ENCODE assay signal across 15 cellular contexts in genomic region chr20:3671986-3672863, GRCh38. TPM values are rescaled to one million over a fixed set of nuclear protein-coding genes. Genes with fewer than 3 reads are reported as not detected.
DNase-seq lines count a peak whose midpoint lies in the region; ATAC-seq and TF ChIP-seq lines count a peak whose summit lies in the region.
"Had no signal": no experiment of that assay in that cellular context is flagged by ENCODE, and none has a peak within 500 bp of the region (broad histone marks: within the 10 kb centered on the region; RNA-seq: fewer than 3 reads in every experiment).

No MANE protein-coding gene starts in this region.

- peaks cover 15% of the 10 kb centered on the region for H3K4me1 Mint-ChIP-seq in T-helper 17 cell
- peaks cover 4% of the 10 kb centered on the region for H3K4me1 Mint-ChIP-seq in activated CD4-positive, alpha-beta memory T cell treated with anti-CD3 and anti-CD28 coated beads for 36 hours (ENCODE audit: low read depth)

- POLR2A ChIA-PET in activated CD4-positive, alpha-beta memory T cell treated with anti-CD3 and anti-CD28 coated beads for 36 hours (lab: Charles Lee): no interaction called here

- CTCF ChIA-PET in activated CD4-positive, alpha-beta memory T cell treated with anti-CD3 and anti-CD28 coated beads for 36 hours (lab: Charles Lee): interaction anchor here (0.6 to 2.9 kb wide), 6 partner anchors 26 to 413 kb away, joined by 3 to 7 read pairs (median 4); no protein-coding TSS in a partner anchor

- peak overlapping the region; percentile 65 for H3K4me3 Mint-ChIP-seq in T-helper 17 cell
- no peak overlapping the region for H3K4me3 Mint-ChIP-seq in activated CD4-positive, alpha-beta memory T cell treated with anti-CD3 and anti-CD28 coated beads for 36 hours

- H3K9me3 ChIP-seq in left ventricle myocardium inferior (replicated peaks) (no peaks in the 10 kb centered on the region), right atrium auricular region (no peaks in the 10 kb centered on the region), T-helper 17 cell (ENCODE audit: control insufficient read depth, low read length, poor library complexity, severe bottlenecking) (no peaks in the 10 kb centered on the region), thyroid gland (no peaks in the 10 kb centered on the region)
- H3K9me3 ChIP-seq: pancreas, SJSA1 had no signal

- no peaks in the 10 kb centered on the region for H3K9me3 Mint-ChIP-seq in activated CD4-positive, alpha-beta memory T cell treated with anti-CD3 and anti-CD28 coated beads for 36 hours

- intact Hi-C loops in left ventricle myocardium inferior (cut with micrococcal nuclease) (no loop called here), thyroid gland (cut with DNase I) (loop anchor here (10.0 kb wide), 1 partner anchor 413 kb away; no protein-coding TSS in a partner anchor)
- intact Hi-C loops in activated CD4-positive, alpha-beta memory T cell treated with anti-CD3 and anti-CD28 coated beads for 36 hours (cut with micrococcal nuclease): no loop called here

- H3K4me3 ChIP-seq in left ventricle myocardium inferior (peak overlapping the region; percentile 46), right atrium auricular region (peak overlapping the region in 1 of 2 donors; percentile 17), kidney epithelial cell (ENCODE audit: low read depth, low read length) (no peak overlapping the region), thyroid gland (replicated peaks in 1 of 3) (peak overlapping the region in 1 of 3 donors; percentile 4)
- H3K4me3 ChIP-seq: SJSA1 had no signal

- H3K27me3 Mint-ChIP-seq in T-helper 17 cell: peaks cover 58% of the 10 kb centered on the region
- H3K27me3 Mint-ChIP-seq in activated CD4-positive, alpha-beta memory T cell treated with anti-CD3 and anti-CD28 coated beads for 36 hours: peaks cover 43% of the 10 kb centered on the region

- ATAC-seq in T-helper 17 cell (no peak), GM18907 (IDR thresholded peaks at IDR 0.05; ENCODE audit: unreplicated experiment) (no peak)

- no peak for TF ChIP-seq POLR2A in thyroid gland (IDR thresholded peaks at IDR 0.05)

- no peak for DNase-seq in left ventricle myocardium inferior
- no peak for DNase-seq in right atrium auricular region (ENCODE audit: low spot score)
- no peak for DNase-seq in T-helper 17 cell
- no peak for DNase-seq in kidney epithelial cell (ENCODE audit: low read depth)
- peak; percentile 18 to 38 for DNase-seq in thyroid gland
- DNase-seq in activated CD4-positive, alpha-beta memory T cell treated with anti-CD3 and anti-CD28 coated beads for 36 hours: no peak
- no peak for DNase-seq in C1 segment of cervical spinal cord (lab: John Stamatoyannopoulos, UW)
- DNase-seq: AML-193, HCEC 1CT, midbrain, NCI-H187, pancreas had no signal

- no peak for TF ChIP-seq CTCF in left ventricle myocardium inferior (IDR thresholded peaks at IDR 0.05; ENCODE audit: borderline replicate concordance)
- no peak for TF ChIP-seq CTCF in right atrium auricular region (IDR thresholded peaks at IDR 0.05)
- peak; percentile 4 for TF ChIP-seq CTCF in kidney epithelial cell (IDR thresholded peaks at IDR 0.05; ENCODE audit: insufficient read depth, low read length, poor library complexity, severe bottlenecking)
- TF ChIP-seq CTCF in thyroid gland (IDR thresholded peaks at IDR 0.05): peak in 1 of 6 experiments; percentile 16

- H3K4me1 ChIP-seq in left ventricle myocardium inferior (peaks cover 23% of the 10 kb centered on the region), right atrium auricular region (peaks cover 0 to 14% of the 10 kb centered on the region in 2 donors), thyroid gland (peaks cover 5 to 8% of the 10 kb centered on the region in 2 donors)
- H3K4me1 ChIP-seq: pancreas had no signal

- H3K27ac ChIP-seq in left ventricle myocardium inferior (replicated peaks): no peak overlapping the region
- no peak overlapping the region for H3K27ac ChIP-seq in right atrium auricular region
- no peak overlapping the region for H3K27ac ChIP-seq in thyroid gland
- H3K27ac ChIP-seq: pancreas, SJSA1 had no signal

- H3K27ac Mint-ChIP-seq in T-helper 17 cell: no peak overlapping the region
- no peak overlapping the region for H3K27ac Mint-ChIP-seq in activated CD4-positive, alpha-beta memory T cell treated with anti-CD3 and anti-CD28 coated beads for 36 hours

- H3K36me3 ChIP-seq in left ventricle myocardium inferior: no peaks in the 10 kb centered on the region
- H3K36me3 ChIP-seq in right atrium auricular region: no peaks in the 10 kb centered on the region
- H3K36me3 ChIP-seq in kidney epithelial cell (ENCODE audit: control insufficient read depth, insufficient read depth, low read length): no peaks in the 10 kb centered on the region
- H3K36me3 ChIP-seq in thyroid gland: no peaks in the 10 kb centered on the region
- H3K36me3 ChIP-seq: pancreas, SJSA1 had no signal

- peaks cover 80% of the 10 kb centered on the region for H3K27me3 ChIP-seq in left ventricle myocardium inferior (ENCODE audit: low read depth)
- H3K27me3 ChIP-seq in right atrium auricular region: no peaks in the 10 kb centered on the region
- peaks cover 72% of the 10 kb centered on the region for H3K27me3 ChIP-seq in kidney epithelial cell (ENCODE audit: control insufficient read depth, insufficient read depth, low read length)
- no peaks in the 10 kb centered on the region for H3K27me3 ChIP-seq in thyroid gland

- peaks cover 8% of the 10 kb centered on the region for H3K36me3 Mint-ChIP-seq in T-helper 17 cell (ENCODE audit: low read depth)
- no peaks in the 10 kb centered on the region for H3K36me3 Mint-ChIP-seq in activated CD4-positive, alpha-beta memory T cell treated with anti-CD3 and anti-CD28 coated beads for 36 hours

- 41 to 50% methylated on average over 22 to 24 of the region's 55 CpGs for WGBS in thyroid gland, 2 donors

RNA-seq across cellular contexts. Expression of gene GFRA4, which starts 9.0 kb away (rescaled TPM):
- total RNA-seq in left ventricle myocardium inferior (not detected), right atrium auricular region (not detected), T-helper 17 cell (not detected), kidney epithelial cell (not detected in 2 replicates), thyroid gland (1 to 10 TPM in 2 of 4 donors, under 1 TPM in 1, not detected in 1; 0.81 to 3.0 (median 3.0) TPM)
- total RNA-seq in activated CD4-positive, alpha-beta memory T cell treated with anti-CD3 and anti-CD28 coated beads for 36 hours: not detected
- total RNA-seq: activated CD8-positive, alpha-beta memory T cell treated with anti-CD3 and anti-CD28 coated beads for 36 hours; pancreas; SJSA1 had no signal

RNA-seq across cellular contexts. Expression of gene ADAM33, which starts 9.6 kb away (rescaled TPM):
- total RNA-seq in left ventricle myocardium inferior: 10.8 TPM
- 10 to 100 TPM in 1 of 2 donors, 1 to 10 TPM in 1; 9.7 to 13.8 TPM for total RNA-seq in right atrium auricular region
- total RNA-seq in T-helper 17 cell: not detected
- 0.13 and 0.41 TPM in 2 replicates for total RNA-seq in kidney epithelial cell
- total RNA-seq in thyroid gland: 10 to 100 TPM in 2 of 4 donors, 1 to 10 TPM in 2; 9.1 to 24.5 (median 12.6) TPM
- total RNA-seq in activated CD4-positive, alpha-beta memory T cell treated with anti-CD3 and anti-CD28 coated beads for 36 hours: not detected
- total RNA-seq: activated CD8-positive, alpha-beta memory T cell treated with anti-CD3 and anti-CD28 coated beads for 36 hours; SJSA1 had no signal

RNA-seq across cellular contexts. Expression of gene SIGLEC1, which starts 40.2 kb away (rescaled TPM):
- total RNA-seq in left ventricle myocardium inferior: 6.4 TPM
- 1 to 10 TPM; 3.2 to 3.9 TPM for total RNA-seq in right atrium auricular region
- total RNA-seq in T-helper 17 cell: under 1 TPM; 0.10 to 0.13 TPM
- total RNA-seq in kidney epithelial cell: not detected in 2 replicates
- 1 to 10 TPM; 2.6 to 9.1 (median 5.0) TPM for total RNA-seq in thyroid gland
- total RNA-seq in activated CD4-positive, alpha-beta memory T cell treated with anti-CD3 and anti-CD28 coated beads for 36 hours: under 1 TPM in 1 of 2 experiments, not detected in 1; 0.07 TPM
- total RNA-seq: activated CD8-positive, alpha-beta memory T cell treated with anti-CD3 and anti-CD28 coated beads for 36 hours; SJSA1 had no signal

Comparison
In these comparisons a context has a peak if more than half of its experiments do, and no peak if none do; other contexts are left out.
1. DNase-seq: peak in thyroid gland (2 of 2); none in left ventricle myocardium inferior (single experiment), right atrium auricular region (single experiment), T-helper 17 cell (0 of 3), kidney epithelial cell (single experiment), activated CD4-positive, alpha-beta memory T cell treated with anti-CD3 and anti-CD28 coated beads for 36 hours (single experiment) and C1 segment of cervical spinal cord (0 of 14).